Comparison of ENCODE assay signal across 2 cellular contexts in the genomic region with DNA sequence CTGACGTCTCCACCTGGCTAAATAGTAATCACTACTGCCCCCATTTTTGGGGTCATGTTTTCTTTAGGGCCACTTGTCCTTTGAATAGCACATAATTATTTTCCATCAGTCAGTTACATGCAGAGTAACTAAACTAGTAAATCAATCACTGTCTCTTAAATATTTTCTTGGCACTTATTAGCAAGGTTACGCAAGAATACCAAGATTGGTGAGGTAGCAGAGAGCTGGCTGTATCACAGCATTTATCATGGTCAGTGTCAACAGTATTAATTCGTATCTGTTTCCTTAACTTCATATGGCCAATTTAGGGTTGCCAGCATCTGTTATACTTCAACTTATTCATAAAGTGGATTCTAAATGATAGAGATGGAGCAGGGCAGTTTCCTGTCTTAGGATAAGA.
TF ChIP-seq lines count a peak whose summit lies in the region.

No MANE protein-coding gene starts in this region.

TF ChIP-seq in HepG2, 621 proteins besides CTCF, POLR2A, EP300 and RAD21:
- TF ChIP-seq ZFP82 (CRISPR knock-in tag; IDR thresholded peaks at IDR 0.05; ENCODE audit: borderline replicate concordance) (no peak), CEBPB (IDR thresholded peaks at IDR 0.05; ENCODE audit: borderline replicate concordance, low read depth, low read length) (peak; percentile 62)

TF ChIP-seq in H1, 55 proteins besides CTCF, POLR2A, EP300 and RAD21:
- TF ChIP-seq MAX (IDR thresholded peaks at IDR 0.05), result no peak
- peak; percentile 59; the same call in 1 of the 2 replicates for TF ChIP-seq CEBPB (IDR thresholded peaks at IDR 0.05; ENCODE audit: low read depth, low read length)
- TF ChIP-seq SIRT6 (IDR thresholded peaks at IDR 0.05; ENCODE audit: low read length), result no peak
- TF ChIP-seq, protein P1, sequence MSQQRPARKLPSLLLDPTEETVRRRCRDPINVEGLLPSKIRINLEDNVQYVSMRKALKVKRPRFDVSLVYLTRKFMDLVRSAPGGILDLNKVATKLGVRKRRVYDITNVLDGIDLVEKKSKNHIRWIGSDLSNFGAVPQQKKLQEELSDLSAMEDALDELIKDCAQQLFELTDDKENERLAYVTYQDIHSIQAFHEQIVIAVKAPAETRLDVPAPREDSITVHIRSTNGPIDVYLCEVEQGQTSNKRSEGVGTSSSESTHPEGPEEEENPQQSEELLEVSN (IDR thresholded peaks at IDR 0.05), result no peak
- TF ChIP-seq TAF7 (optimal IDR thresholded peaks at IDR 0.05; ENCODE audit: borderline replicate concordance, low read depth, low read length), result no peak
